Comparison of ENCODE assay signal across 22 cellular contexts in genomic region chr17:7119314-7119713, GRCh38. TPM values are rescaled to one million over a fixed set of nuclear protein-coding genes. Genes with fewer than 3 reads are reported as not detected.
DNase-seq lines count a peak whose midpoint lies in the region; ATAC-seq and TF ChIP-seq lines count a peak whose summit lies in the region.
"Had no signal": no experiment of that assay in that cellular context is flagged by ENCODE, and none has a peak within 500 bp of the region (broad histone marks: within the 10 kb centered on the region; RNA-seq: fewer than 3 reads in every experiment).

No MANE protein-coding gene starts in this region.

- H3K4me2 ChIP-seq in BLaER1, result 0 out of 2 replicates have a peak overlapping the region, but pooled peaks have one; percentile 14
- H3K4me2 ChIP-seq: SK-N-SH had no signal

- no peaks in the 10 kb centered on the region for H3K9me3 Mint-ChIP-seq in WTC11
- no peaks in the 10 kb centered on the region for H3K9me3 Mint-ChIP-seq in nephron
- H3K9me3 Mint-ChIP-seq: CD8-positive, alpha-beta memory T cell had no signal

- ATAC-seq in WTC11 (peak; percentile 41; the same call in 1 of the 2 replicates), GM21390 (IDR thresholded peaks at IDR 0.05; ENCODE audit: unreplicated experiment) (no peak), GM21360 (IDR thresholded peaks at IDR 0.05; ENCODE audit: unreplicated experiment) (no peak), GM21825 (IDR thresholded peaks at IDR 0.05; ENCODE audit: unreplicated experiment) (no peak)
- ATAC-seq: HCT116 had no signal

- CTCF ChIA-PET in WTC11 (lab: Charles Lee), result interaction anchor here (0.8 to 0.9 kb wide), 2 partner anchors 10 to 14 kb away, joined by 3 to 4 read pairs; no protein-coding TSS in a partner anchor

- H3K9me3 ChIP-seq in BLaER1, result no peaks in the 10 kb centered on the region
- H3K9me3 ChIP-seq: SK-N-SH had no signal

- TF ChIP-seq CTCF in WTC11 (IDR thresholded peaks at IDR 0.05), result no peak
- no peak for TF ChIP-seq CTCF in nephron (IDR thresholded peaks at IDR 0.05; ENCODE audit: unreplicated experiment in 3 of 3)

- no peak overlapping the region for H3K9ac ChIP-seq in BLaER1
- H3K9ac ChIP-seq: GM23248, SK-N-SH had no signal

- no peak overlapping the region for H3K27ac Mint-ChIP-seq in WTC11
- H3K27ac Mint-ChIP-seq in nephron, result peak overlapping the region in 2 of 3 experiments; percentile 68 to 79
- H3K27ac Mint-ChIP-seq: CD8-positive, alpha-beta memory T cell had no signal

- POLR2A ChIA-PET in WTC11 (lab: Charles Lee), result no interaction called here

- H3K4me3 ChIP-seq in BLaER1, result no peak overlapping the region
- H3K4me3 ChIP-seq: GM23248 had no signal

- peaks cover 17% of the 10 kb centered on the region for H3K4me1 Mint-ChIP-seq in WTC11
- peaks cover 24% of the 10 kb centered on the region for H3K4me1 Mint-ChIP-seq in nephron
- H3K4me1 Mint-ChIP-seq: CD8-positive, alpha-beta memory T cell had no signal

- no peaks in the 10 kb centered on the region for H4K20me1 ChIP-seq in BLaER1

- no peak overlapping the region for H3K27ac ChIP-seq in BLaER1
- H3K27ac ChIP-seq: GM23248 had no signal

- no peaks in the 10 kb centered on the region for H3K36me3 Mint-ChIP-seq in WTC11
- H3K36me3 Mint-ChIP-seq in nephron (ENCODE audit: low read depth), result no peaks in the 10 kb centered on the region
- H3K36me3 Mint-ChIP-seq: CD8-positive, alpha-beta memory T cell had no signal

- H3K36me3 ChIP-seq in BLaER1, result no peaks in the 10 kb centered on the region

- H3K27me3 Mint-ChIP-seq in WTC11 (ENCODE audit: low read depth), result peaks cover 23% of the 10 kb centered on the region
- H3K27me3 Mint-ChIP-seq in nephron (ENCODE audit: low read depth), result peaks cover 3% of the 10 kb centered on the region

- no peak overlapping the region for H3K4me3 Mint-ChIP-seq in WTC11
- H3K4me3 Mint-ChIP-seq in nephron, result no peak overlapping the region
- H3K4me3 Mint-ChIP-seq: CD8-positive, alpha-beta memory T cell had no signal

- DNase-seq in MV-4-11 (lab: John Stamatoyannopoulos, UW) (peak; percentile 78), WTC11 (ENCODE audit: low spot score) (peak; percentile 44)
- no peak for DNase-seq in central memory CD4-positive, alpha-beta T cell
- DNase-seq: CD8-positive, alpha-beta memory T cell; DMS79; GM23248; MM.1S; NCI-H1105; NCI-H2081 treated with DMSO at 0.1 percent for 48 hours; OCI-M1; SHP77; SK-N-SH had no signal

- H3K4me1 ChIP-seq in BLaER1, result peaks cover 39% of the 10 kb centered on the region

- H3K27me3 ChIP-seq in BLaER1, result no peaks in the 10 kb centered on the region

TF ChIP-seq in WTC11, 78 proteins besides CTCF, POLR2A, EP300 and RAD21 (continues in another document):
- TF ChIP-seq ERG (CRISPR knock-in tag; IDR thresholded peaks at IDR 0.05) (no peak), PRDM15 (CRISPR knock-in tag; IDR thresholded peaks at IDR 0.05) (no peak), NFYB (CRISPR knock-in tag; conservative IDR thresholded peaks at IDR 0.05; ENCODE audit: low read depth) (no peak), GABPB1 (CRISPR knock-in tag; IDR thresholded peaks at IDR 0.05) (no peak), JUN (CRISPR knock-in tag; IDR thresholded peaks at IDR 0.05) (no peak), ZNF423 (CRISPR knock-in tag; IDR thresholded peaks at IDR 0.05) (no peak), E2F5 (CRISPR knock-in tag; IDR thresholded peaks at IDR 0.05) (no peak), ZBTB43 (CRISPR knock-in tag; IDR thresholded peaks at IDR 0.05) (no peak), TEAD4 (CRISPR knock-in tag; IDR thresholded peaks at IDR 0.05) (no peak), CDX4 (CRISPR knock-in tag; IDR thresholded peaks at IDR 0.05; ENCODE audit: borderline replicate concordance) (no peak), NFE2L1 (CRISPR knock-in tag; IDR thresholded peaks at IDR 0.05) (no peak)

RNA-seq across cellular contexts. Expression of gene ASGR2, which starts 4.7 kb away (rescaled TPM):
- 0.13 to 0.30 TPM (median 0.14 TPM) in 3 replicates for total RNA-seq in WTC11 (2021)
- total RNA-seq: A172; CD8-positive, alpha-beta memory T cell; GM23248; LHCN-M2; NCI-H460; RPMI7951 had no signal

RNA-seq across cellular contexts. Expression of gene CLEC10A, which starts 39.3 kb away (rescaled TPM):
- total RNA-seq in WTC11 (2021), result 0.18 TPM in 1 of 3 replicates, not detected in the others
- total RNA-seq: A172, GM23248, LHCN-M2, NCI-H460, RPMI7951 had no signal

RNA-seq across cellular contexts. Expression of gene ASGR1, which starts 59.9 kb away (rescaled TPM):
- total RNA-seq in WTC11 (2021), result 13.3 to 17.7 TPM (median 15.8 TPM) in 3 replicates
- total RNA-seq: RPMI7951 had no signal
